ENCODE assay signal across 33 cellular contexts in the genomic region with DNA sequence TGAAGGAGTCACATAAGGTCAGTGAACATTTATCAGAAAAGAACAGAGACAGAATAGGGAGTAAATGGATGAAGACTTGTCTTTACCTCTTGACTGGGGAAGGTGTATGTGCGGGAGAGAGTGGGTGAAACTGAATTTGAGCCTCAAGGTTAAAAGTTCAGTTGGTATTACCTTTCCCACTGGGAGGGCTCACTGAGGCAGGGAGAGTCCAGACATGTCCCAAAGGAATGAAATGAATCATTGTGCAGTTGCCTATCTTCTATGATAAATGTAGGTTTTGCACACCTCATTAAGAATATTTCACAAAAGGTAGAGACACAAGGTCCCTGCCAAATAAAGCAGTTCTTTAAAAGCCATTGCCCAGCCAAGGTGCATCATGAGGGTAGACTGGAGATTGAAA.
"Had no signal": no experiment of that assay in that cellular context is flagged by ENCODE, and none has a peak within 500 bp of the region (broad histone marks: within the 10 kb centered on the region; RNA-seq: fewer than 3 reads in every experiment).

No MANE protein-coding gene starts in this region.

- H3K27ac ChIP-seq: cardiac muscle cell, SJCRH30, SK-N-MC, WERI-Rb-1 had no signal

- H3K4me3 Mint-ChIP-seq: activated CD4-positive, alpha-beta memory T cell treated with anti-CD3 and anti-CD28 coated beads, Interleukin-2, amount 10 ng/mL, durations not matched to agents 7 days and 5 days; activated CD8-positive, alpha-beta memory T cell treated with anti-CD3 and anti-CD28 coated beads, Interleukin-2, amount 10 ng/mL, durations not matched to agents 7 days and 5 days; activated naive CD4-positive, alpha-beta T cell treated with anti-CD3 and anti-CD28 coated beads, Interleukin-2, amount 10 ng/mL, durations not matched to agents 7 days and 5 days; activated naive CD8-positive, alpha-beta T cell; activated naive CD8-positive, alpha-beta T cell treated with anti-CD3 and anti-CD28 coated beads, Interleukin-2, amount 50 U/mL, for 24 hours; brain had no signal

- H3K4me1 ChIP-seq: SJCRH30 had no signal

- H3K4me3 ChIP-seq: cardiac muscle cell, MG63, SJCRH30, SK-N-MC had no signal

- H3K4me1 Mint-ChIP-seq: activated CD4-positive, alpha-beta memory T cell treated with anti-CD3 and anti-CD28 coated beads, Interleukin-2, amount 10 ng/mL, durations not matched to agents 7 days and 5 days; activated CD8-positive, alpha-beta memory T cell treated with anti-CD3 and anti-CD28 coated beads, Interleukin-2, amount 10 ng/mL, durations not matched to agents 7 days and 5 days; activated naive CD4-positive, alpha-beta T cell treated with anti-CD3 and anti-CD28 coated beads, Interleukin-2, amount 10 ng/mL, durations not matched to agents 7 days and 5 days; activated naive CD8-positive, alpha-beta T cell treated with anti-CD3 and anti-CD28 coated beads, Interleukin-2, amount 50 U/mL, for 24 hours had no signal

- H3K27ac Mint-ChIP-seq: activated CD4-positive, alpha-beta memory T cell treated with anti-CD3 and anti-CD28 coated beads, Interleukin-2, amount 10 ng/mL, durations not matched to agents 7 days and 5 days; activated CD8-positive, alpha-beta memory T cell treated with anti-CD3 and anti-CD28 coated beads, Interleukin-2, amount 10 ng/mL, durations not matched to agents 7 days and 5 days; activated naive CD4-positive, alpha-beta T cell treated with anti-CD3 and anti-CD28 coated beads, Interleukin-2, amount 10 ng/mL, durations not matched to agents 7 days and 5 days; activated naive CD8-positive, alpha-beta T cell; activated naive CD8-positive, alpha-beta T cell treated with anti-CD3 and anti-CD28 coated beads, Interleukin-2, amount 50 U/mL, for 24 hours; brain had no signal

- H3K27me3 Mint-ChIP-seq: activated CD8-positive, alpha-beta memory T cell treated with anti-CD3 and anti-CD28 coated beads, Interleukin-2, amount 10 ng/mL, durations not matched to agents 7 days and 5 days had no signal

- H3K9me3 Mint-ChIP-seq: activated CD4-positive, alpha-beta memory T cell treated with anti-CD3 and anti-CD28 coated beads, Interleukin-2, amount 10 ng/mL, durations not matched to agents 7 days and 5 days; activated naive CD4-positive, alpha-beta T cell treated with anti-CD3 and anti-CD28 coated beads, Interleukin-2, amount 10 ng/mL, durations not matched to agents 7 days and 5 days; activated naive CD8-positive, alpha-beta T cell treated with anti-CD3 and anti-CD28 coated beads, Interleukin-2, amount 50 U/mL, for 24 hours had no signal

- H3K9me3 ChIP-seq: MG63, SJCRH30 had no signal

- DNase-seq: activated CD4-positive, alpha-beta memory T cell treated with anti-CD3 and anti-CD28 coated beads, Interleukin-2, amount 10 ng/mL, durations not matched to agents 7 days and 5 days; activated CD4-positive, alpha-beta T cell treated with anti-CD3 and anti-CD28 coated beads for 1 hour; activated CD4-positive, alpha-beta T cell treated with anti-CD3 and anti-CD28 coated beads for 48 hours; activated CD4-positive, CD25-positive, alpha-beta regulatory T cell; activated CD8-positive, alpha-beta memory T cell treated with anti-CD3 and anti-CD28 coated beads for 24 hours; activated CD8-positive, alpha-beta memory T cell treated with anti-CD3 and anti-CD28 coated beads, Interleukin-2, amount 10 ng/mL, durations not matched to agents 7 days and 5 days; activated CD8-positive, alpha-beta memory T cell treated with anti-CD3 and anti-CD28 coated beads, Interleukin-2, amount 50 U/mL, for 48 hours; activated effector memory CD4-positive, alpha-beta T cell treated with Interleukin-2 at 50 U/mL for 16 hours; activated naive CD4-positive, alpha-beta T cell treated with anti-CD3 and anti-CD28 coated beads, Interleukin-2, amount 10 ng/mL, durations not matched to agents 7 days and 5 days; activated naive CD8-positive, alpha-beta T cell treated with anti-CD3 and anti-CD28 coated beads, Interleukin-2, amount 50 U/mL, for 24 hours; activated T-cell treated with anti-CD3 and anti-CD28 coated beads, Interleukin-2, amount 50 U/mL, for 48 hours; anterior cingulate cortex; Kasumi-1; KG1; MG63; NCI-H1048; NCI-H187; NCI-H2029 treated with DMSO at 0.1 percent for 48 hours; NCI-H2107; NCI-H2171; NCI-H2227 treated with DMSO at 0.1 percent for 48 hours; NCI-H446; NCI-H510A treated with DMSO at 0.1 percent for 48 hours; NCI-H526 treated with DMSO at 0.1 percent for 48 hours; SHP77; SJCRH30; T1000; WERI-Rb-1 had no signal

- ATAC-seq: activated CD8-positive, alpha-beta memory T cell treated with anti-CD3 and anti-CD28 coated beads, Interleukin-2, amount 10 ng/mL, durations not matched to agents 7 days and 5 days; activated naive CD8-positive, alpha-beta T cell treated with anti-CD3 and anti-CD28 coated beads, Interleukin-2, amount 50 U/mL, for 24 hours; Panc1 had no signal

- H3K36me3 Mint-ChIP-seq: activated CD8-positive, alpha-beta memory T cell treated with anti-CD3 and anti-CD28 coated beads, Interleukin-2, amount 10 ng/mL, durations not matched to agents 7 days and 5 days; activated naive CD4-positive, alpha-beta T cell treated with anti-CD3 and anti-CD28 coated beads, Interleukin-2, amount 10 ng/mL, durations not matched to agents 7 days and 5 days; activated naive CD8-positive, alpha-beta T cell; brain had no signal

- H3K27me3 ChIP-seq: cardiac muscle cell had no signal

- H3K36me3 ChIP-seq: cardiac muscle cell, MG63, SJCRH30, WERI-Rb-1 had no signal
